ENCODE assay signal across 18 cellular contexts in the genomic region with DNA sequence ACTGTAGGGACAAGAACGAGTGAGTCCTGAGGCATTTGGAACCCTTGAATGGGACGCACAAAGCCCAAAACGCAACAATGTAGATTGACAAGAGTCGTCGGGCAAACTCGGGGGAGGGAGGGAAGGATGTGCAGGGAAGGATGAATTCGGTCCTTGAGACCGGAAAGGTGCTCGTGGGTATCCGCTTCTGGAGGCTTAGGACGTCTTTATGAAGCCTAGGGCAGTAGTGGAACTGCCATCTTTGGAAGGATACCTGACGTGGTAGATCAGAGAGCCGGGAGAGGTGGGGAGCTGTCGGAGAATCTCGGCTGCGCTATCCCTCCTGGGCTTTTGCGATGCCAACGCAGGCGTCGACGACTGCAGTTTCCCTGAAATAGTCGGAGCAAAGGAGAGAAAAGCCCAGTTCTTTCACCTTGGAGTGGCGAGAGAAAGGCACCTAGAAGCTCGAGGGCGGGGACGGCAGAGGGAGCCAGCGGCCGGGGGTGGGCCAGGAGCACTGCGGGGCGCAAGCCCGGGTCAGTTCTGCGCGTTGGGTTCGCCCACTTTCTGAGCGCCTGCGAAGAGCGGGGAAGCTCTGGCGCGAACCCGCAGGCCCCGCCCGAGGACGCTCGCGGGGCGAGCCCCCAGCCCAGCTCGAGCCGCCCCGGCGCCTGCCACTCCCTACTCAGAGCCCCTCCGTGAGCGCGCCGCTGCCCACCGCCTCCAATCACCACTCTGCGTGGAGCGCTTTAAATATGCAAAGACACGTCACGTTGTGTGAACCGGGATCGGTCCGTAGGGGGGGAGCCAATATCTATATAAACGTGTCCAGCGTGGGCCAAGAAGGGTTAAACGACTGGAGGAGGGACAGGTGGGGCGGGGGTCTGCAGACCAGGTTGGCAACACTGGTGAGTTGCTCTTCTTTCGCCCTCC. TPM values are rescaled to one million over a fixed set of nuclear protein-coding genes. Genes with fewer than 3 reads are reported as not detected.
A peak's percentile ranks its signal among the peaks of the same experiment; 100 is the strongest.
DNase-seq lines count a peak whose midpoint lies in the region; ATAC-seq, FAIRE-seq and TF ChIP-seq lines count a peak whose summit lies in the region.
"Had no signal": no experiment of that assay in that cellular context is flagged by ENCODE, and none has a peak within 500 bp of the region (broad histone marks: within the 10 kb centered on the region; RNA-seq: fewer than 3 reads in every experiment).

A gene with protein sequence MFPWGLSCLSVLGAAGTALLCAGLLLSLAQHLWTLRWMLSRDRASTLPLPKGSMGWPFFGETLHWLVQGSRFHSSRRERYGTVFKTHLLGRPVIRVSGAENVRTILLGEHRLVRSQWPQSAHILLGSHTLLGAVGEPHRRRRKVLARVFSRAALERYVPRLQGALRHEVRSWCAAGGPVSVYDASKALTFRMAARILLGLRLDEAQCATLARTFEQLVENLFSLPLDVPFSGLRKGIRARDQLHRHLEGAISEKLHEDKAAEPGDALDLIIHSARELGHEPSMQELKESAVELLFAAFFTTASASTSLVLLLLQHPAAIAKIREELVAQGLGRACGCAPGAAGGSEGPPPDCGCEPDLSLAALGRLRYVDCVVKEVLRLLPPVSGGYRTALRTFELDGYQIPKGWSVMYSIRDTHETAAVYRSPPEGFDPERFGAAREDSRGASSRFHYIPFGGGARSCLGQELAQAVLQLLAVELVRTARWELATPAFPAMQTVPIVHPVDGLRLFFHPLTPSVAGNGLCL (plus strand): TSS at position 824 of the 912 bp plus-strand sequence. CDS start 466 bp downstream, outside the sequence.

- H3K27ac Mint-ChIP-seq in astrocyte (ENCODE audit: unreplicated experiment) = no peak within 1 kb of the TSS
- no peak within 1 kb of the TSS for H3K27ac Mint-ChIP-seq in immature natural killer cell
- peak within 1 kb of the TSS; percentile 80 for H3K27ac Mint-ChIP-seq in stimulated activated naive B cell treated with anti-CD40 and anti-IgM and Interleukin-4, amounts not matched to agents 10 μg/mL and 1 μg/mL and 100 μg/mL, for 72 hours
- no peak within 1 kb of the TSS for H3K27ac Mint-ChIP-seq in activated naive CD8-positive, alpha-beta T cell treated with anti-CD3 and anti-CD28 coated beads for 36 hours

- H3K4me1 ChIP-seq in astrocyte (ENCODE audit: insufficient read depth, low read length) (peaks cover 18% of the 10 kb centered on the region), right lobe of liver (peaks cover 0 to 18% (median 0%) of the 10 kb centered on the region in 4 donors)
- H3K4me1 ChIP-seq: foreskin keratinocyte had no signal

- no peaks in the 10 kb centered on the region for H4K20me1 ChIP-seq in astrocyte (ENCODE audit: insufficient read depth, low read length)

- peaks cover 33% of the 10 kb centered on the region for H3K27me3 Mint-ChIP-seq in activated T-cell treated with anti-CD3 and anti-CD28 coated beads, Interleukin-2, amount 50 U/mL, for 4 hours (ENCODE audit: low read depth)
- peaks cover 64% of the 10 kb centered on the region for H3K27me3 Mint-ChIP-seq in astrocyte (ENCODE audit: low read depth, unreplicated experiment)
- peaks cover 10 to 13% (median 12%) of the 10 kb centered on the region in 3 donors for H3K27me3 Mint-ChIP-seq in immature natural killer cell (ENCODE audit: low read depth in 3 of 3)
- H3K27me3 Mint-ChIP-seq in stimulated activated naive B cell treated with anti-CD40 and anti-IgM and Interleukin-4, amounts not matched to agents 10 μg/mL and 1 μg/mL and 100 μg/mL, for 72 hours = peaks cover 38 to 52% of the 10 kb centered on the region in 2 donors
- peaks cover 44% of the 10 kb centered on the region for H3K27me3 Mint-ChIP-seq in activated naive CD8-positive, alpha-beta T cell treated with anti-CD3 and anti-CD28 coated beads for 36 hours

- peaks cover 20% of the 10 kb centered on the region for H3K4me1 Mint-ChIP-seq in activated T-cell treated with anti-CD3 and anti-CD28 coated beads, Interleukin-2, amount 50 U/mL, for 4 hours (ENCODE audit: low read depth)
- H3K4me1 Mint-ChIP-seq in astrocyte (ENCODE audit: low read depth, unreplicated experiment) (no peaks in the 10 kb centered on the region), immature natural killer cell (peaks cover 11 to 26% of the 10 kb centered on the region in 2 donors)
- H3K4me1 Mint-ChIP-seq in stimulated activated naive B cell treated with anti-CD40 and anti-IgM and Interleukin-4, amounts not matched to agents 10 μg/mL and 1 μg/mL and 100 μg/mL, for 72 hours = peaks cover 23 to 31% of the 10 kb centered on the region in 2 donors
- H3K4me1 Mint-ChIP-seq in activated naive CD8-positive, alpha-beta T cell treated with anti-CD3 and anti-CD28 coated beads for 36 hours = peaks cover 9% of the 10 kb centered on the region

- peak within 1 kb of the TSS; percentile 80 for H3K4me2 ChIP-seq in astrocyte (ENCODE audit: low read length)

- no peak for DNase-seq in activated T-cell treated with anti-CD3 and anti-CD28 coated beads, Interleukin-2, amount 50 U/mL, for 4 hours
- DNase-seq in activated T-cell treated with anti-CD3 and anti-CD28 coated beads, Interleukin-2, amount 50 U/mL, for 1 hour = no peak
- no peak for DNase-seq in astrocyte (ENCODE audit: low read depth)
- no peak for DNase-seq in immature natural killer cell
- DNase-seq in stimulated activated naive B cell treated with anti-CD40 and anti-IgM and Interleukin-4, amounts not matched to agents 10 μg/mL and 1 μg/mL and 100 μg/mL, for 72 hours = no peak
- DNase-seq in right lobe of liver = no peak
- DNase-seq in activated naive CD8-positive, alpha-beta T cell treated with anti-CD3 and anti-CD28 coated beads for 36 hours = no peak
- DNase-seq: dermis blood vessel endothelial cell, DMS 273 treated with DMSO at 0.1 percent for 48 hours, foreskin keratinocyte, IMR-90, left colon, NCI-H1417, NCI-H510A, nucleus accumbens, transverse colon had no signal

- peaks cover 5% of the 10 kb centered on the region for H3K9me3 ChIP-seq in astrocyte (ENCODE audit: insufficient read depth, low read depth, low read length)
- H3K9me3 ChIP-seq in right lobe of liver = no peaks in the 10 kb centered on the region
- H3K9me3 ChIP-seq: transverse colon had no signal

- no peaks in the 10 kb centered on the region for H3K9me3 Mint-ChIP-seq in activated T-cell treated with anti-CD3 and anti-CD28 coated beads, Interleukin-2, amount 50 U/mL, for 4 hours
- H3K9me3 Mint-ChIP-seq in astrocyte (ENCODE audit: unreplicated experiment) = peaks cover 22% of the 10 kb centered on the region
- H3K9me3 Mint-ChIP-seq in immature natural killer cell = no peaks in the 10 kb centered on the region
- H3K9me3 Mint-ChIP-seq in stimulated activated naive B cell treated with anti-CD40 and anti-IgM and Interleukin-4, amounts not matched to agents 10 μg/mL and 1 μg/mL and 100 μg/mL, for 72 hours = no peaks in the 10 kb centered on the region
- no peaks in the 10 kb centered on the region for H3K9me3 Mint-ChIP-seq in activated naive CD8-positive, alpha-beta T cell treated with anti-CD3 and anti-CD28 coated beads for 36 hours

- H3K27me3 ChIP-seq in astrocyte (ENCODE audit: insufficient read depth, low read length) = peaks cover 51% of the 10 kb centered on the region
- H3K27me3 ChIP-seq in right lobe of liver = peaks cover 0 to 2% of the 10 kb centered on the region in 2 donors

- no peaks in the 10 kb centered on the region for H3K79me2 ChIP-seq in astrocyte (ENCODE audit: insufficient read depth, low read length)

- peaks cover 22% of the 10 kb centered on the region for H3K36me3 Mint-ChIP-seq in activated T-cell treated with anti-CD3 and anti-CD28 coated beads, Interleukin-2, amount 50 U/mL, for 4 hours (ENCODE audit: insufficient read depth)
- H3K36me3 Mint-ChIP-seq in astrocyte (ENCODE audit: low read depth, unreplicated experiment) (no peaks in the 10 kb centered on the region), immature natural killer cell (peaks cover 23 to 29% (median 25%) of the 10 kb centered on the region in 3 donors)
- H3K36me3 Mint-ChIP-seq in stimulated activated naive B cell treated with anti-CD40 and anti-IgM and Interleukin-4, amounts not matched to agents 10 μg/mL and 1 μg/mL and 100 μg/mL, for 72 hours = peaks cover 19 to 32% of the 10 kb centered on the region in 2 donors
- H3K36me3 Mint-ChIP-seq in activated naive CD8-positive, alpha-beta T cell treated with anti-CD3 and anti-CD28 coated beads for 36 hours = peaks cover 13% of the 10 kb centered on the region

- WGBS in right lobe of liver (ENCODE audit: insufficient coverage, low coverage, low lambda C conversion rate, missing lambda C conversion rate) = 63% methylated on average over 12 of the region's 67 CpGs

- H2AFZ ChIP-seq in astrocyte (ENCODE audit: low read depth, low read length) = no peak within 1 kb of the TSS

- ATAC-seq in activated T-cell treated with anti-CD3 and anti-CD28 coated beads, Interleukin-2, amount 50 U/mL, for 4 hours = no peak
- no peak for ATAC-seq in stimulated activated naive B cell treated with anti-CD40 and anti-IgM and Interleukin-4, amounts not matched to agents 10 μg/mL and 1 μg/mL and 100 μg/mL, for 72 hours (replicated peaks)
- ATAC-seq in right lobe of liver (no peak), HG02970 (IDR thresholded peaks at IDR 0.05; ENCODE audit: low FRiP score, unreplicated experiment) (no peak)
- ATAC-seq: foreskin keratinocyte, left colon had no signal

- peak within 1 kb of the TSS; percentile 76 for H3K4me3 Mint-ChIP-seq in activated T-cell treated with anti-CD3 and anti-CD28 coated beads, Interleukin-2, amount 50 U/mL, for 4 hours
- H3K4me3 Mint-ChIP-seq in astrocyte (ENCODE audit: unreplicated experiment) = no peak within 1 kb of the TSS
- peak within 1 kb of the TSS in 4 of 5 donors; percentile 33 to 75 (median 53) for H3K4me3 Mint-ChIP-seq in immature natural killer cell
- H3K4me3 Mint-ChIP-seq in stimulated activated naive B cell treated with anti-CD40 and anti-IgM and Interleukin-4, amounts not matched to agents 10 μg/mL and 1 μg/mL and 100 μg/mL, for 72 hours = peak within 1 kb of the TSS; percentile 87 to 92
- no peak within 1 kb of the TSS for H3K4me3 Mint-ChIP-seq in activated naive CD8-positive, alpha-beta T cell treated with anti-CD3 and anti-CD28 coated beads for 36 hours

- FAIRE-seq in astrocyte (lab: Jason Lieb, UNC) = no peak
- FAIRE-seq: RCC 7860 had no signal

- TF ChIP-seq POLR2A in right lobe of liver (IDR thresholded peaks at IDR 0.05) = no peak

- no peak within 1 kb of the TSS for H3K4me3 ChIP-seq in astrocyte (ENCODE audit: insufficient read depth, low read depth, low read length)
- H3K4me3 ChIP-seq in right lobe of liver = no peak within 1 kb of the TSS

- intact Hi-C loops in right lobe of liver (cut with DNase I) = no loop called here

- H3K27ac ChIP-seq in astrocyte (ENCODE audit: low read depth, low read length) = no peak within 1 kb of the TSS
- no peak within 1 kb of the TSS for H3K27ac ChIP-seq in right lobe of liver
- H3K27ac ChIP-seq: foreskin keratinocyte, transverse colon had no signal

- H3K36me3 ChIP-seq in astrocyte (ENCODE audit: insufficient read depth, low read length) (no peaks in the 10 kb centered on the region), right lobe of liver (peaks cover 0 to 2% (median 0%) of the 10 kb centered on the region in 4 donors)
- H3K36me3 ChIP-seq: transverse colon had no signal

- H3K9ac ChIP-seq in astrocyte (ENCODE audit: low read length) = no peak within 1 kb of the TSS

- TF ChIP-seq CTCF in astrocyte (IDR thresholded peaks at IDR 0.05; ENCODE audit: insufficient read depth, low read depth, low read length) = no peak
- TF ChIP-seq CTCF in right lobe of liver (IDR thresholded peaks at IDR 0.05) = no peak

RNA-seq across cellular contexts. Expression of the gene that starts here (rescaled TPM):
- under 1 TPM in 2 of 3 donors, not detected in 1; 0.05 to 0.13 TPM for total RNA-seq in activated T-cell treated with anti-CD3 and anti-CD28 coated beads, Interleukin-2, amount 50 U/mL, for 4 hours
- total RNA-seq in astrocyte = not detected in 2 replicates
- polyA plus RNA-seq in immature natural killer cell = 1 to 10 TPM in 1 of 3 donors, under 1 TPM in 1, not detected in 1; 0.12 to 1.3 TPM
- under 1 TPM in 3 of 6 experiments, not detected in 3; 0.07 to 0.12 (median 0.10) TPM for total RNA-seq in right lobe of liver
- total RNA-seq in activated naive CD8-positive, alpha-beta T cell treated with anti-CD3 and anti-CD28 coated beads for 36 hours = not detected
- total RNA-seq: foreskin keratinocyte, IMR-90, transverse colon had no signal
- polyA plus RNA-seq: foreskin keratinocyte had no signal

Comparison
In these comparisons a context has a peak if more than half of its experiments do, and no peak if none do; other contexts are left out.
1. H3K4me3 Mint-ChIP-seq: peak in activated T-cell treated with anti-CD3 and anti-CD28 coated beads, Interleukin-2, amount 50 U/mL, for 4 hours (single experiment), immature natural killer cell (4 of 5) and stimulated activated naive B cell treated with anti-CD40 and anti-IgM and Interleukin-4, amounts not matched to agents 10 μg/mL and 1 μg/mL and 100 μg/mL, for 72 hours (2 of 2); none in astrocyte (single experiment) and activated naive CD8-positive, alpha-beta T cell treated with anti-CD3 and anti-CD28 coated beads for 36 hours (single experiment).